9 cellular contexts compared by ENCODE assay signal in genomic region chr10:50653142-50653541, GRCh38. TPM values are rescaled to one million over a fixed set of nuclear protein-coding genes. Genes with fewer than 3 reads are reported as not detected.
DNase-seq lines count a peak whose midpoint lies in the region; ATAC-seq and TF ChIP-seq lines count a peak whose summit lies in the region.
"Had no signal": no experiment of that assay in that cellular context is flagged by ENCODE, and none has a peak within 500 bp of the region (broad histone marks: within the 10 kb centered on the region; RNA-seq: fewer than 3 reads in every experiment).

No MANE protein-coding gene starts in this region.

- TF ChIP-seq EP300 in suprapubic skin (IDR thresholded peaks at IDR 0.05) = no peak

- H3F3A ChIP-seq in GM23248 (ENCODE audit: insufficient read depth) = no peaks in the 10 kb centered on the region

- H3K36me3 ChIP-seq in GM23248 (ENCODE audit: low read depth) (no peaks in the 10 kb centered on the region), suprapubic skin (no peaks in the 10 kb centered on the region)

- H3K9me3 Mint-ChIP-seq in progenitor cell of endocrine pancreas (ENCODE audit: low read depth) = no peaks in the 10 kb centered on the region

- H3K4me3 Mint-ChIP-seq in progenitor cell of endocrine pancreas (ENCODE audit: low read depth) = no peak overlapping the region

- H3K27me3 ChIP-seq in GM23248 (replicated peaks; ENCODE audit: insufficient read depth) (no peaks in the 10 kb centered on the region), suprapubic skin (no peaks in the 10 kb centered on the region)

- no peaks in the 10 kb centered on the region for H3K9me2 ChIP-seq in GM23248 (ENCODE audit: insufficient read depth)

- H3K27ac Mint-ChIP-seq in progenitor cell of endocrine pancreas = no peak overlapping the region

- H3K9me3 ChIP-seq in GM23248 (ENCODE audit: low read depth) = no peaks in the 10 kb centered on the region
- no peaks in the 10 kb centered on the region for H3K9me3 ChIP-seq in suprapubic skin

- ATAC-seq in HG03135 (IDR thresholded peaks at IDR 0.05; ENCODE audit: unreplicated experiment) = no peak

- no peaks in the 10 kb centered on the region for H4K20me1 ChIP-seq in GM23248 (ENCODE audit: insufficient read depth)

- H3K4me3 ChIP-seq in GM23248 = no peak overlapping the region
- no peak overlapping the region for H3K4me3 ChIP-seq in fibroblast of pulmonary artery (replicated peaks; ENCODE audit: low read depth, low read length)
- H3K4me3 ChIP-seq in suprapubic skin = no peak overlapping the region
- H3K4me3 ChIP-seq: skin epidermis had no signal

- H3K79me2 ChIP-seq in GM23248 (ENCODE audit: insufficient read depth) = no peaks in the 10 kb centered on the region

- no peak overlapping the region for H3K9ac ChIP-seq in GM23248

- H2AFZ ChIP-seq in GM23248 = no peak overlapping the region

- TF ChIP-seq CTCF in fibroblast of pulmonary artery (IDR thresholded peaks at IDR 0.05; ENCODE audit: low read length, missing control alignments) (peak; percentile 80), progenitor cell of endocrine pancreas (IDR thresholded peaks at IDR 0.05; ENCODE audit: unreplicated experiment) (peak; percentile 27), suprapubic skin (IDR thresholded peaks at IDR 0.05) (peak in 1 of 2 donors; percentile 45)

- in situ Hi-C loops in GM23248 (cut with MboI) = no loop called here

- WGBS in GM23248 (ENCODE audit: low coverage in 1 of 2, low lambda C conversion rate in 2 of 2, missing lambda C conversion rate in 2 of 2), 2 experiments = 0 to 2% methylated on average over 3 of the region's 3 CpGs
- WGBS in suprapubic skin = 1% methylated on average over 3 of the region's 3 CpGs

- H3K27me3 Mint-ChIP-seq in progenitor cell of endocrine pancreas = no peaks in the 10 kb centered on the region

- H3K4me1 ChIP-seq in GM23248 (ENCODE audit: insufficient read depth) = no peaks in the 10 kb centered on the region
- H3K4me1 ChIP-seq in suprapubic skin = peaks cover 7% of the 10 kb centered on the region

- TF ChIP-seq POLR2A in suprapubic skin (IDR thresholded peaks at IDR 0.05) = no peak

- H3K27ac ChIP-seq in GM23248 (no peak overlapping the region), suprapubic skin (no peak overlapping the region)
- H3K27ac ChIP-seq: skin epidermis had no signal

- H3K4me2 ChIP-seq in GM23248 (ENCODE audit: unreplicated experiment) = no peak overlapping the region

- peaks cover 5% of the 10 kb centered on the region for H3K4me1 Mint-ChIP-seq in progenitor cell of endocrine pancreas (ENCODE audit: low read depth)

- no peaks in the 10 kb centered on the region for H3K36me3 Mint-ChIP-seq in progenitor cell of endocrine pancreas (ENCODE audit: insufficient read depth)

- DNase-seq in GDM1 (lab: John Stamatoyannopoulos, UW) = peak; percentile 48
- DNase-seq in GM23248 = peak; percentile 58
- peak; percentile 4 for DNase-seq in SKM-1 treated with dmso at 0.1 percent for 144 hours (lab: John Stamatoyannopoulos, UW; ENCODE audit: unreplicated experiment)
- DNase-seq in fibroblast of pulmonary artery (ENCODE audit: low read depth) = peak; percentile 59
- no peak for DNase-seq in progenitor cell of endocrine pancreas (ENCODE audit: low spot score, unreplicated experiment)
- DNase-seq in suprapubic skin (ENCODE audit: low spot score in 2 of 2) = no peak
- no peak for DNase-seq in activated CD4-positive, CD25-positive, alpha-beta regulatory T cell (lab: John Stamatoyannopoulos, UW)

RNA-seq across cellular contexts. Expression of gene SGMS1, which starts 29.4 kb away (rescaled TPM):
- 53.6 and 71.3 TPM in 2 replicates for total RNA-seq in GM23248 (2014; rRNA removed; shearing (Covaris generic))
- polyA plus RNA-seq in GM23248 (2016; fragmentation: Nextera tagmentation; extraction: Ambion mirVana) = 22.7 and 25.1 TPM in 2 replicates
- 25.0 and 28.5 TPM in 2 replicates for total RNA-seq in progenitor cell of endocrine pancreas
- total RNA-seq in suprapubic skin = 100 to 1,000 TPM; 139 to 198 (median 173) TPM

Comparison
In these comparisons a context has a peak if more than half of its experiments do, and no peak if none do; other contexts are left out.
1. DNase-seq: peak in GDM1 (single experiment), GM23248 (single experiment), SKM-1 treated with dmso at 0.1 percent for 144 hours (single experiment) and fibroblast of pulmonary artery (single experiment); none in progenitor cell of endocrine pancreas (single experiment), suprapubic skin (0 of 2) and activated CD4-positive, CD25-positive, alpha-beta regulatory T cell (0 of 4).